ENCODE assay signal across 16 cellular contexts in genomic region chr9:109868222-109868621, GRCh38.
DNase-seq lines count a peak whose midpoint lies in the region; ATAC-seq and TF ChIP-seq lines count a peak whose summit lies in the region.
"Had no signal": no experiment of that assay in that cellular context is flagged by ENCODE, and none has a peak within 500 bp of the region (broad histone marks: within the 10 kb centered on the region; RNA-seq: fewer than 3 reads in every experiment).

No MANE protein-coding gene starts in this region.

- DNase-seq in Ammon's horn (ENCODE audit: low spot score) (peak; percentile 76), head of caudate nucleus (peak in 34 of 42 donors; percentile 10 to 76 (median 46)), neural crest cell (ENCODE audit: low read depth, low spot score) (no peak), left colon (no peak), NCI-H146 (lab: John Stamatoyannopoulos, UW) (no peak)
- DNase-seq in effector CD8-positive, alpha-beta T cell (lab: John Stamatoyannopoulos, UW) = no peak
- no peak for DNase-seq in activated CD4-positive, alpha-beta memory T cell treated with anti-CD3 and anti-CD28 coated beads for 36 hours
- DNase-seq: activated CD8-positive, alpha-beta memory T cell treated with anti-CD3 and anti-CD28 coated beads for 24 hours; activated gamma-delta T cell treated with Interleukin-2 at 50 U/mL for 16 hours; body of pancreas; Karpas-422; sigmoid colon; stimulated activated CD4-positive, alpha-beta T cell treated with anti-CD3 and anti-CD28 coated beads, Interleukin-4, amount 100 ng/mL, for 4 hours had no signal

- intact Hi-C loops in head of caudate nucleus (cut with DNase I) (no loop called here), left colon (cut with DNase I, micrococcal nuclease) (no loop called here)
- intact Hi-C loops in activated CD4-positive, alpha-beta memory T cell treated with anti-CD3 and anti-CD28 coated beads for 36 hours (cut with micrococcal nuclease) = no loop called here

- no peak for ATAC-seq in left colon
- ATAC-seq: body of pancreas; natural killer cell treated with Interleukin-12 subunit alpha and Interleukin-12 subunit beta and Interleukin-15 and Interleukin-18, amount 100 ng/mL, for 72 hours had no signal

- H3K4me1 Mint-ChIP-seq in brain (peaks cover 43% of the 10 kb centered on the region), neural crest cell (peaks cover 27% of the 10 kb centered on the region)
- H3K4me1 Mint-ChIP-seq in activated CD4-positive, alpha-beta memory T cell treated with anti-CD3 and anti-CD28 coated beads for 36 hours (ENCODE audit: low read depth) = no peaks in the 10 kb centered on the region

- POLR2A ChIA-PET in activated CD4-positive, alpha-beta memory T cell treated with anti-CD3 and anti-CD28 coated beads for 36 hours (lab: Charles Lee) = no interaction called here

- H3K27ac Mint-ChIP-seq in brain (peak overlapping the region in 3 of 5 experiments; percentile 57 to 97 (median 86)), neural crest cell (ENCODE audit: unreplicated experiment) (peak overlapping the region; percentile 27)
- H3K27ac Mint-ChIP-seq in activated CD4-positive, alpha-beta memory T cell treated with anti-CD3 and anti-CD28 coated beads for 36 hours = no peak overlapping the region
- H3K27ac Mint-ChIP-seq: natural killer cell treated with Interleukin-12 subunit alpha and Interleukin-12 subunit beta and Interleukin-15 and Interleukin-18, amount 100 ng/mL, for 72 hours; type B pancreatic cell had no signal

- H3K27me3 Mint-ChIP-seq in brain (no peaks in the 10 kb centered on the region), neural crest cell (ENCODE audit: low read depth) (no peaks in the 10 kb centered on the region)
- H3K27me3 Mint-ChIP-seq in activated CD4-positive, alpha-beta memory T cell treated with anti-CD3 and anti-CD28 coated beads for 36 hours = peaks cover 19% of the 10 kb centered on the region

- CTCF ChIA-PET in activated CD4-positive, alpha-beta memory T cell treated with anti-CD3 and anti-CD28 coated beads for 36 hours (lab: Charles Lee) = interaction anchor here (1.0 to 1.2 kb wide), 2 partner anchors 51 to 284 kb away, joined by 3 read pairs; no protein-coding TSS in a partner anchor

- TF ChIP-seq CTCF in brain (conservative IDR thresholded peaks at IDR 0.05) (no peak), neural crest cell (conservative IDR thresholded peaks at IDR 0.05) (no peak)

- peaks cover 4% of the 10 kb centered on the region for H3K36me3 Mint-ChIP-seq in brain
- no peaks in the 10 kb centered on the region for H3K36me3 Mint-ChIP-seq in neural crest cell (ENCODE audit: low read depth)
- H3K36me3 Mint-ChIP-seq in activated CD4-positive, alpha-beta memory T cell treated with anti-CD3 and anti-CD28 coated beads for 36 hours = no peaks in the 10 kb centered on the region
- H3K36me3 Mint-ChIP-seq: natural killer cell treated with Interleukin-12 subunit alpha and Interleukin-12 subunit beta and Interleukin-15 and Interleukin-18, amount 100 ng/mL, for 72 hours; type B pancreatic cell had no signal

- no peaks in the 10 kb centered on the region for H3K9me3 Mint-ChIP-seq in brain
- H3K9me3 Mint-ChIP-seq in neural crest cell = no peaks in the 10 kb centered on the region
- H3K9me3 Mint-ChIP-seq in activated CD4-positive, alpha-beta memory T cell treated with anti-CD3 and anti-CD28 coated beads for 36 hours = no peaks in the 10 kb centered on the region
- H3K9me3 Mint-ChIP-seq: natural killer cell treated with Interleukin-12 subunit alpha and Interleukin-12 subunit beta and Interleukin-15 and Interleukin-18, amount 100 ng/mL, for 72 hours; type B pancreatic cell had no signal

- H3K4me3 Mint-ChIP-seq in brain (peak overlapping the region in 3 of 5 experiments; percentile 46 to 65 (median 55)), neural crest cell (no peak overlapping the region)
- no peak overlapping the region for H3K4me3 Mint-ChIP-seq in activated CD4-positive, alpha-beta memory T cell treated with anti-CD3 and anti-CD28 coated beads for 36 hours
- H3K4me3 Mint-ChIP-seq: natural killer cell treated with Interleukin-12 subunit alpha and Interleukin-12 subunit beta and Interleukin-15 and Interleukin-18, amount 100 ng/mL, for 72 hours; type B pancreatic cell had no signal

Comparison
In these comparisons a context has a peak if more than half of its experiments do, and no peak if none do; other contexts are left out.
1. DNase-seq: peak in Ammon's horn (single experiment) and head of caudate nucleus (34 of 42); none in neural crest cell (single experiment), effector CD8-positive, alpha-beta T cell (single experiment), activated CD4-positive, alpha-beta memory T cell treated with anti-CD3 and anti-CD28 coated beads for 36 hours (single experiment), left colon (0 of 2) and NCI-H146 (single experiment).
2. H3K4me3 Mint-ChIP-seq: peak in brain (3 of 5); none in neural crest cell (single experiment) and activated CD4-positive, alpha-beta memory T cell treated with anti-CD3 and anti-CD28 coated beads for 36 hours (single experiment).